ENCODE assay signal across 39 cellular contexts in genomic region chr12:25121110-25121509, GRCh38.
"Had no signal": no experiment of that assay in that cellular context is flagged by ENCODE, and none has a peak within 500 bp of the region (broad histone marks: within the 10 kb centered on the region; RNA-seq: fewer than 3 reads in every experiment).

No MANE protein-coding gene starts in this region.

- H3K27me3 ChIP-seq: adrenal gland, ascending aorta, body of pancreas, brain microvascular endothelial cell, breast epithelium, cardiac muscle cell had no signal

- H3K4me3 Mint-ChIP-seq: activated naive CD4-positive, alpha-beta T cell treated with anti-CD3 and anti-CD28 coated beads for 36 hours; activated naive CD4-positive, alpha-beta T cell treated with anti-CD3 and anti-CD28 coated beads, Interleukin-2, amount 10 ng/mL, durations not matched to agents 7 days and 5 days; activated naive CD4-positive, alpha-beta T cell treated with anti-CD3 and anti-CD28 coated beads, Interleukin-2, amount 50 U/mL, for 24 hours; activated naive CD8-positive, alpha-beta T cell; activated naive CD8-positive, alpha-beta T cell treated with anti-CD3 and anti-CD28 coated beads for 36 hours; activated naive CD8-positive, alpha-beta T cell treated with anti-CD3 and anti-CD28 coated beads, Interleukin-2, amount 10 ng/mL, durations not matched to agents 7 days and 5 days; activated naive CD8-positive, alpha-beta T cell treated with anti-CD3 and anti-CD28 coated beads, Interleukin-2, amount 50 U/mL, for 24 hours; activated T-cell treated with anti-CD3 and anti-CD28 coated beads, Interleukin-2, amount 50 U/mL, for 4 hours; activated T-cell treated with anti-CD3 and anti-CD28 coated beads, Interleukin-2, amount 50 U/mL, for 72 hours; activated T-helper 1 cell treated with anti-CD3 and anti-CD28 coated beads, Interleukin-12 subunit alpha, Interleukin-12 subunit beta, Interleukin-2, Interleukin-4 antibody, amounts not matched to agents 30 ng/mL and 10 ng/mL and 1 ng/mL, durations not matched to agents 14 hours and 24 hours and 36 hours; activated T-helper 17 cell treated with anti-CD3 and anti-CD28 coated beads, Interleukin-2, amount 50 U/mL, for 72 hours; brain; central memory CD8-positive, alpha-beta T cell had no signal

- H3K36me3 ChIP-seq: adrenal gland, ascending aorta, brain microvascular endothelial cell, breast epithelium, cardiac muscle cell had no signal

- H3K36me3 Mint-ChIP-seq: activated naive CD4-positive, alpha-beta T cell treated with anti-CD3 and anti-CD28 coated beads, Interleukin-2, amount 10 ng/mL, durations not matched to agents 7 days and 5 days; activated naive CD4-positive, alpha-beta T cell treated with anti-CD3 and anti-CD28 coated beads, Interleukin-2, amount 50 U/mL, for 24 hours; activated naive CD4-positive, alpha-beta T cell treated with anti-CD3 and anti-CD28 coated beads, Interleukin-2, amount 50 U/mL, for 72 hours; activated naive CD8-positive, alpha-beta T cell; activated naive CD8-positive, alpha-beta T cell treated with anti-CD3 and anti-CD28 coated beads for 36 hours; activated naive CD8-positive, alpha-beta T cell treated with anti-CD3 and anti-CD28 coated beads, Interleukin-2, amount 10 ng/mL, durations not matched to agents 7 days and 5 days; brain had no signal

- H3K27me3 Mint-ChIP-seq: activated naive CD4-positive, alpha-beta T cell treated with anti-CD3 and anti-CD28 coated beads, Interleukin-2, amount 50 U/mL, for 24 hours; activated naive CD8-positive, alpha-beta T cell treated with anti-CD3 and anti-CD28 coated beads for 36 hours; activated naive CD8-positive, alpha-beta T cell treated with anti-CD3 and anti-CD28 coated beads, Interleukin-2, amount 10 ng/mL, durations not matched to agents 7 days and 5 days; activated naive CD8-positive, alpha-beta T cell treated with anti-CD3 and anti-CD28 coated beads, Interleukin-2, amount 50 U/mL, for 24 hours; brain; central memory CD8-positive, alpha-beta T cell had no signal

- H3K27ac Mint-ChIP-seq: activated naive CD4-positive, alpha-beta T cell treated with anti-CD3 and anti-CD28 coated beads for 36 hours; activated naive CD4-positive, alpha-beta T cell treated with anti-CD3 and anti-CD28 coated beads, Interleukin-2, amount 10 ng/mL, durations not matched to agents 7 days and 5 days; activated naive CD4-positive, alpha-beta T cell treated with anti-CD3 and anti-CD28 coated beads, Interleukin-2, amount 50 U/mL, for 24 hours; activated naive CD4-positive, alpha-beta T cell treated with anti-CD3 and anti-CD28 coated beads, Interleukin-2, amount 50 U/mL, for 72 hours; activated naive CD8-positive, alpha-beta T cell; activated naive CD8-positive, alpha-beta T cell treated with anti-CD3 and anti-CD28 coated beads for 36 hours; activated naive CD8-positive, alpha-beta T cell treated with anti-CD3 and anti-CD28 coated beads, Interleukin-2, amount 10 ng/mL, durations not matched to agents 7 days and 5 days; activated naive CD8-positive, alpha-beta T cell treated with anti-CD3 and anti-CD28 coated beads, Interleukin-2, amount 50 U/mL, for 24 hours; activated T-cell treated with anti-CD3 and anti-CD28 coated beads, Interleukin-2, amount 50 U/mL, for 72 hours; activated T-helper 1 cell treated with anti-CD3 and anti-CD28 coated beads, Interleukin-12 subunit alpha, Interleukin-12 subunit beta, Interleukin-2, Interleukin-4 antibody, amounts not matched to agents 30 ng/mL and 10 ng/mL and 1 ng/mL, durations not matched to agents 14 hours and 24 hours and 36 hours; activated T-helper 17 cell treated with anti-CD3 and anti-CD28 coated beads, Interleukin-2, amount 50 U/mL, for 72 hours; activated T-helper 2 cell treated with anti-CD3 and anti-CD28 coated beads, Interferon-gamma antibody, Interleukin-2, Interleukin-4, amounts not matched to agents 10 μg/mL and 5 μg/mL and 100 μg/mL, durations not matched to agents 14 hours and 24 hours and 36 hours; brain had no signal

- H3K9me3 Mint-ChIP-seq: activated naive CD4-positive, alpha-beta T cell treated with anti-CD3 and anti-CD28 coated beads for 36 hours; activated naive CD4-positive, alpha-beta T cell treated with anti-CD3 and anti-CD28 coated beads, Interleukin-2, amount 10 ng/mL, durations not matched to agents 7 days and 5 days; activated naive CD4-positive, alpha-beta T cell treated with anti-CD3 and anti-CD28 coated beads, Interleukin-2, amount 50 U/mL, for 24 hours; activated naive CD4-positive, alpha-beta T cell treated with anti-CD3 and anti-CD28 coated beads, Interleukin-2, amount 50 U/mL, for 72 hours; activated naive CD8-positive, alpha-beta T cell treated with anti-CD3 and anti-CD28 coated beads for 36 hours; activated naive CD8-positive, alpha-beta T cell treated with anti-CD3 and anti-CD28 coated beads, Interleukin-2, amount 10 ng/mL, durations not matched to agents 7 days and 5 days; activated naive CD8-positive, alpha-beta T cell treated with anti-CD3 and anti-CD28 coated beads, Interleukin-2, amount 50 U/mL, for 24 hours; activated T-cell treated with anti-CD3 and anti-CD28 coated beads, Interleukin-2, amount 50 U/mL, for 4 hours; activated T-cell treated with anti-CD3 and anti-CD28 coated beads, Interleukin-2, amount 50 U/mL, for 72 hours; activated T-helper 1 cell treated with anti-CD3 and anti-CD28 coated beads, Interleukin-12 subunit alpha, Interleukin-12 subunit beta, Interleukin-2, Interleukin-4 antibody, amounts not matched to agents 30 ng/mL and 10 ng/mL and 1 ng/mL, durations not matched to agents 14 hours and 24 hours and 36 hours; activated T-helper 17 cell treated with anti-CD3 and anti-CD28 coated beads, Interleukin-2, amount 50 U/mL, for 72 hours; activated T-helper 2 cell treated with anti-CD3 and anti-CD28 coated beads, Interferon-gamma antibody, Interleukin-2, Interleukin-4, amounts not matched to agents 10 μg/mL and 5 μg/mL and 100 μg/mL, durations not matched to agents 14 hours and 24 hours and 36 hours; brain; central memory CD8-positive, alpha-beta T cell had no signal

- DNase-seq: activated effector memory CD4-positive, alpha-beta T cell treated with anti-CD3 and anti-CD28 coated beads, Interleukin-2, amount 50 U/mL, for 16 hours; activated effector memory CD4-positive, alpha-beta T cell treated with Interleukin-2 at 50 U/mL for 16 hours; activated gamma-delta T cell; activated gamma-delta T cell treated with Interleukin-2 at 50 U/mL for 16 hours; activated naive CD4-positive, alpha-beta T cell; activated naive CD4-positive, alpha-beta T cell treated with anti-CD3 and anti-CD28 coated beads for 36 hours; activated naive CD4-positive, alpha-beta T cell treated with anti-CD3 and anti-CD28 coated beads, Interleukin-2, amount 10 ng/mL, durations not matched to agents 7 days and 5 days; activated naive CD4-positive, alpha-beta T cell treated with anti-CD3 and anti-CD28 coated beads, Interleukin-2, amount 50 U/mL, for 16 hours; activated naive CD4-positive, alpha-beta T cell treated with Interleukin-2 at 50 U/mL for 16 hours; activated naive CD8-positive, alpha-beta T cell treated with anti-CD3 and anti-CD28 coated beads for 36 hours; activated naive CD8-positive, alpha-beta T cell treated with anti-CD3 and anti-CD28 coated beads, Interleukin-2, amount 10 ng/mL, durations not matched to agents 7 days and 5 days; activated naive CD8-positive, alpha-beta T cell treated with anti-CD3 and anti-CD28 coated beads, Interleukin-2, amount 50 U/mL, for 24 hours; activated T-cell treated with anti-CD3 and anti-CD28 coated beads, Interleukin-2, amount 50 U/mL, for 4 hours; activated T-cell treated with anti-CD3 and anti-CD28 coated beads, Interleukin-2, amount 50 U/mL, for 48 hours; activated T-cell treated with anti-CD3 and anti-CD28 coated beads, Interleukin-2, amount 50 U/mL, for 72 hours; adrenal gland; amniotic stem cell; amygdala; anterior cingulate cortex; aorta; body of pancreas; brain microvascular endothelial cell; caudate nucleus; central memory CD4-positive, alpha-beta T cell; cerebellar nuclear complex had no signal

- H3K27ac ChIP-seq: adrenal gland, ascending aorta, body of pancreas, brain microvascular endothelial cell, breast epithelium, cardiac muscle cell had no signal

- H3K4me1 Mint-ChIP-seq: activated naive CD4-positive, alpha-beta T cell treated with anti-CD3 and anti-CD28 coated beads, Interleukin-2, amount 10 ng/mL, durations not matched to agents 7 days and 5 days; activated naive CD4-positive, alpha-beta T cell treated with anti-CD3 and anti-CD28 coated beads, Interleukin-2, amount 50 U/mL, for 24 hours; activated naive CD8-positive, alpha-beta T cell treated with anti-CD3 and anti-CD28 coated beads for 36 hours; activated T-helper 17 cell treated with anti-CD3 and anti-CD28 coated beads, Interleukin-2, amount 50 U/mL, for 72 hours; brain had no signal

- FAIRE-seq: astrocyte, bronchial epithelial cell, colon had no signal

- H3K4me3 ChIP-seq: adrenal gland, ascending aorta, body of pancreas, breast epithelium, cardiac muscle cell had no signal

- H3K4me1 ChIP-seq: adrenal gland, ascending aorta, body of pancreas, breast epithelium had no signal

- ATAC-seq: activated T-cell treated with anti-CD3 and anti-CD28 coated beads, Interleukin-2, amount 50 U/mL, for 4 hours; activated T-cell treated with anti-CD3 and anti-CD28 coated beads, Interleukin-2, amount 50 U/mL, for 72 hours; body of pancreas had no signal

- H3K9me3 ChIP-seq: adrenal gland, ascending aorta, body of pancreas, breast epithelium had no signal
